In genomic region chr14:20436363-20436755, GRCh38 we compare ENCODE assay signal across 19 cellular contexts. TPM values are rescaled to one million over a fixed set of nuclear protein-coding genes. Genes with fewer than 3 reads are reported as not detected.
A peak's percentile ranks its signal among the peaks of the same experiment; 100 is the strongest.
DNase-seq lines count a peak whose midpoint lies in the region; ATAC-seq and TF ChIP-seq lines count a peak whose summit lies in the region.
"Had no signal": no experiment of that assay in that cellular context is flagged by ENCODE, and none has a peak within 500 bp of the region (broad histone marks: within the 10 kb centered on the region; RNA-seq: fewer than 3 reads in every experiment).

No MANE protein-coding gene starts in this region.

- H3K9me3 Mint-ChIP-seq in osteocyte (ENCODE audit: unreplicated experiment) (no peaks in the 10 kb centered on the region), type B pancreatic cell (no peaks in the 10 kb centered on the region)
- H3K9me3 Mint-ChIP-seq: activated CD8-positive, alpha-beta T cell treated with anti-CD3 and anti-CD28 coated beads for 36 hours; activated naive CD8-positive, alpha-beta T cell treated with anti-CD3 and anti-CD28 coated beads for 36 hours; neural crest cell had no signal

- ATAC-seq in HG02852 (IDR thresholded peaks at IDR 0.05; ENCODE audit: unreplicated experiment) (no peak), HG03196 (IDR thresholded peaks at IDR 0.05; ENCODE audit: unreplicated experiment) (no peak)
- ATAC-seq: activated CD8-positive, alpha-beta T cell treated with anti-CD3 and anti-CD28 coated beads for 36 hours; HepG2 had no signal

- no peak for TF ChIP-seq CTCF in choroid plexus epithelial cell (conservative IDR thresholded peaks at IDR 0.05; ENCODE audit: low read depth, low read length)
- TF ChIP-seq CTCF in osteocyte (IDR thresholded peaks at IDR 0.05) = no peak
- no peak for TF ChIP-seq CTCF in type B pancreatic cell (conservative IDR thresholded peaks at IDR 0.05)

- H3K36me3 Mint-ChIP-seq in osteocyte (ENCODE audit: unreplicated experiment) = no peaks in the 10 kb centered on the region
- no peaks in the 10 kb centered on the region for H3K36me3 Mint-ChIP-seq in type B pancreatic cell
- H3K36me3 Mint-ChIP-seq: activated naive CD8-positive, alpha-beta T cell treated with anti-CD3 and anti-CD28 coated beads for 36 hours had no signal

- H3K4me1 Mint-ChIP-seq in osteocyte (ENCODE audit: unreplicated experiment) = peaks cover 6% of the 10 kb centered on the region
- no peaks in the 10 kb centered on the region for H3K4me1 Mint-ChIP-seq in type B pancreatic cell (ENCODE audit: unreplicated experiment)
- H3K4me1 Mint-ChIP-seq: neural crest cell had no signal

- peaks cover 3% of the 10 kb centered on the region for H3K27me3 Mint-ChIP-seq in osteocyte (ENCODE audit: unreplicated experiment)
- peaks cover 15% of the 10 kb centered on the region for H3K27me3 Mint-ChIP-seq in type B pancreatic cell
- H3K27me3 Mint-ChIP-seq: activated CD8-positive, alpha-beta T cell treated with anti-CD3 and anti-CD28 coated beads for 36 hours; activated naive CD8-positive, alpha-beta T cell treated with anti-CD3 and anti-CD28 coated beads for 36 hours had no signal

- peak; percentile 80 for DNase-seq in EL
- peak; percentile 46 for DNase-seq in NCI-H226
- DNase-seq in choroid plexus epithelial cell (ENCODE audit: low read depth) = peak; percentile 85
- no peak for DNase-seq in osteocyte (ENCODE audit: extremely low spot score, unreplicated experiment)
- no peak for DNase-seq in type B pancreatic cell (ENCODE audit: extremely low spot score, unreplicated experiment)
- DNase-seq in NCI-H1436 treated with DMSO at 0.1 percent for 48 hours (lab: John Stamatoyannopoulos, UW) = no peak
- DNase-seq: activated CD8-positive, alpha-beta T cell treated with anti-CD3 and anti-CD28 coated beads for 36 hours; activated naive CD8-positive, alpha-beta T cell treated with anti-CD3 and anti-CD28 coated beads for 36 hours; activated T-cell treated with anti-CD3 and anti-CD28 coated beads, Interleukin-2, amount 50 U/mL, for 48 hours; BE2C; DMS 273 treated with DMSO at 0.1 percent for 48 hours; heart right ventricle; MV-4-11; NCI-H2081 treated with DMSO at 0.1 percent for 48 hours; stimulated activated CD4-positive, alpha-beta T cell treated with anti-CD3 and anti-CD28 coated beads, Interleukin-2, amount 100 ng/mL, for 24 hours had no signal

- H3K4me3 ChIP-seq in choroid plexus epithelial cell (ENCODE audit: low read depth, low read length) = no peak overlapping the region

- H3K4me3 Mint-ChIP-seq in osteocyte (ENCODE audit: unreplicated experiment) = no peak overlapping the region
- H3K4me3 Mint-ChIP-seq in type B pancreatic cell = no peak overlapping the region
- H3K4me3 Mint-ChIP-seq: activated CD8-positive, alpha-beta T cell treated with anti-CD3 and anti-CD28 coated beads for 36 hours; activated naive CD8-positive, alpha-beta T cell treated with anti-CD3 and anti-CD28 coated beads for 36 hours; neural crest cell had no signal

- peak overlapping the region; percentile 34 for H3K27ac Mint-ChIP-seq in osteocyte (ENCODE audit: unreplicated experiment)
- H3K27ac Mint-ChIP-seq in type B pancreatic cell = no peak overlapping the region
- H3K27ac Mint-ChIP-seq: activated CD8-positive, alpha-beta T cell treated with anti-CD3 and anti-CD28 coated beads for 36 hours; activated naive CD8-positive, alpha-beta T cell treated with anti-CD3 and anti-CD28 coated beads for 36 hours had no signal

RNA-seq across cellular contexts. Expression of gene KLHL33, which starts 0.4 kb away (rescaled TPM):
- total RNA-seq in osteocyte (0.05 and 0.08 TPM in 2 replicates), type B pancreatic cell (ENCODE audit: low replicate concordance) (not detected in 2 replicates)
- total RNA-seq: HepG2 had no signal

RNA-seq across cellular contexts. Expression of gene OSGEP, which starts 18.3 kb away (rescaled TPM):
- total RNA-seq in osteocyte (35.7 and 37.1 TPM in 2 replicates), type B pancreatic cell (ENCODE audit: low replicate concordance) (37.4 and 57.1 TPM in 2 replicates)

RNA-seq across cellular contexts. Expression of gene APEX1, which starts 18.7 kb away (rescaled TPM):
- total RNA-seq in osteocyte (232 and 241 TPM in 2 replicates), type B pancreatic cell (ENCODE audit: low replicate concordance) (228 and 319 TPM in 2 replicates)

RNA-seq across cellular contexts. Expression of gene TEP1, which starts 23.1 kb away (rescaled TPM):
- 35.4 and 38.0 TPM in 2 replicates for total RNA-seq in osteocyte
- 23.1 and 25.1 TPM in 2 replicates for total RNA-seq in type B pancreatic cell (ENCODE audit: low replicate concordance)

RNA-seq across cellular contexts. Expression of gene PIP4P1, which starts 24.9 kb away (rescaled TPM):
- 34.9 and 36.8 TPM in 2 replicates for total RNA-seq in osteocyte
- 38.4 and 44.8 TPM in 2 replicates for total RNA-seq in type B pancreatic cell (ENCODE audit: low replicate concordance)

Comparison
In these comparisons a context has a peak if more than half of its experiments do, and no peak if none do; other contexts are left out.
1. DNase-seq: peak in EL (single experiment), NCI-H226 (single experiment) and choroid plexus epithelial cell (single experiment); none in osteocyte (single experiment), type B pancreatic cell (single experiment) and NCI-H1436 treated with DMSO at 0.1 percent for 48 hours (single experiment).